In the genomic region with DNA sequence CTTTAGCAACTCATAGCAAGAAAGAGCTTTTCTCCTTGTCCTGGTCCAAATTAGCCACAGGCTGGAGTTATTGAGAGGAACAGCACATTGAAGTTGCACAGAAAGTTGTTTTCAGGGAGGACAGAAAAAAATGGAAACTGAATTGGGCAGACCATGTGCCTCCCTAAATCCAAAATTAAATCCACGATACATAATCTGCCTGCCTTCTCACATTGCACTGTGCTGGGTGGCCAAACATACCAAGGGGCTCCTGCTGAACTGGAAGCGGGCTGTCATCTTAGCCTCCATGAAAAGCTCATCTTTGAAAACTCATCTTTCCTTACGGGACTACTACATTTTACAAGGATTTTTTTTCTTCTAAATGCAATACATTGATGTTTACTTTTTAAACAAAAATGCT, we compare ENCODE assay signal across 14 cellular contexts. TPM values are rescaled to one million over a fixed set of nuclear protein-coding genes. Genes with fewer than 3 reads are reported as not detected.
DNase-seq lines count a peak whose midpoint lies in the region; ATAC-seq and TF ChIP-seq lines count a peak whose summit lies in the region.
"Had no signal": no experiment of that assay in that cellular context is flagged by ENCODE, and none has a peak within 500 bp of the region (broad histone marks: within the 10 kb centered on the region; RNA-seq: fewer than 3 reads in every experiment).

No MANE protein-coding gene starts in this region.

- H3K27ac ChIP-seq in CD4-positive, alpha-beta memory T cell (ENCODE audit: low read depth, low read length) = peak overlapping the region; percentile 25
- H3K27ac ChIP-seq in HCT116 (ENCODE audit: low read depth, low read length) = no peak overlapping the region
- H3K27ac ChIP-seq: right atrium auricular region had no signal

- POLR2A ChIA-PET in CD4-positive, alpha-beta memory T cell (lab: Charles Lee; ENCODE audit: partially characterized antibody) = interaction anchor here (0.5 to 2.0 kb wide), 5 partner anchors 54 to 725 kb away, joined by 4 to 9 read pairs (median 4); a partner anchor contains a TSS
- POLR2A ChIA-PET in HCT116 (lab: Charles Lee) = no interaction called here
- POLR2A ChIA-PET in activated CD8-positive, alpha-beta T cell treated with anti-CD3 and anti-CD28 coated beads for 36 hours (lab: Charles Lee) = interaction anchor here (0.9 to 2.8 kb wide), 7 partner anchors 13 to 56 kb away, joined by 3 to 13 read pairs (median 7); no protein-coding TSS in a partner anchor
- POLR2A ChIA-PET in naive thymus-derived CD8-positive, alpha-beta T cell (lab: Charles Lee) = interaction anchor here (1.4 to 2.2 kb wide), 5 partner anchors 13 to 116 kb away, joined by 3 to 8 read pairs (median 5); a partner anchor contains a TSS

- no peaks in the 10 kb centered on the region for H4K20me1 ChIP-seq in HCT116 (ENCODE audit: insufficient read depth)

- RAD21 ChIA-PET in HCT116 (lab: Charles Lee; ENCODE audit: low non-redundant PET in 1 of 2, low total read pairs in 2 of 2, uncharacterized antibody in 2 of 2, unreplicated experiment in 2 of 2) = no interaction called here

- H3K4me1 Mint-ChIP-seq in CD4-positive, alpha-beta memory T cell = peaks cover 18 to 35% (median 26%) of the 10 kb centered on the region in 4 donors
- H3K4me1 Mint-ChIP-seq in activated CD8-positive, alpha-beta T cell treated with anti-CD3 and anti-CD28 coated beads for 36 hours (ENCODE audit: low read depth) = peaks cover 74% of the 10 kb centered on the region
- H3K4me1 Mint-ChIP-seq in naive thymus-derived CD8-positive, alpha-beta T cell = peaks cover 17 to 52% (median 43%) of the 10 kb centered on the region in 4 donors

- peak overlapping the region; percentile 76 for H2AFZ ChIP-seq in HCT116 (ENCODE audit: low read depth, low read length, poor library complexity, severe bottlenecking)

- H3K27me3 Mint-ChIP-seq in CD4-positive, alpha-beta memory T cell = no peaks in the 10 kb centered on the region
- no peaks in the 10 kb centered on the region for H3K27me3 Mint-ChIP-seq in activated CD8-positive, alpha-beta T cell treated with anti-CD3 and anti-CD28 coated beads for 36 hours
- peaks cover 0 to 1% (median 0%) of the 10 kb centered on the region in 5 donors for H3K27me3 Mint-ChIP-seq in naive thymus-derived CD8-positive, alpha-beta T cell
- H3K27me3 Mint-ChIP-seq: T-cell had no signal

- no peak for DNase-seq in CD4-positive, alpha-beta memory T cell
- DNase-seq in HCT116 (ENCODE audit: low read depth, low spot score) (no peak), NCI-H510A treated with DMSO at 0.1 percent for 48 hours (lab: John Stamatoyannopoulos, UW) (no peak), NCI-H187 (lab: John Stamatoyannopoulos, UW) (no peak), activated gamma-delta T cell treated with Interleukin-2 at 50 U/mL for 16 hours (no peak)
- no peak for DNase-seq in activated CD8-positive, alpha-beta T cell treated with anti-CD3 and anti-CD28 coated beads for 36 hours
- no peak for DNase-seq in naive thymus-derived CD8-positive, alpha-beta T cell
- DNase-seq: H9, heart left ventricle, left colon, NCI-H2227 treated with DMSO at 0.1 percent for 48 hours had no signal

- intact Hi-C loops in CD4-positive, alpha-beta memory T cell (cut with micrococcal nuclease) = no loop called here
- intact Hi-C loops in HCT116 (cut with micrococcal nuclease) = loop anchor here (2.0 kb wide), 1 partner anchor 20 kb away; no protein-coding TSS in a partner anchor
- intact Hi-C loops in activated CD8-positive, alpha-beta T cell treated with anti-CD3 and anti-CD28 coated beads for 36 hours (cut with micrococcal nuclease) = loop anchor here (2.0 kb wide), 1 partner anchor 22 kb away; no protein-coding TSS in a partner anchor

- no peak overlapping the region for H3K4me3 ChIP-seq in CD4-positive, alpha-beta memory T cell (ENCODE audit: low read length in 2 of 2)
- no peak overlapping the region for H3K4me3 ChIP-seq in HCT116 (replicated peaks in 1 of 2; ENCODE audit: low read depth in 1 of 2, low read length in 2 of 2)
- H3K4me3 ChIP-seq: right atrium auricular region had no signal

- no peaks in the 10 kb centered on the region for H3K9me3 Mint-ChIP-seq in CD4-positive, alpha-beta memory T cell
- no peaks in the 10 kb centered on the region for H3K9me3 Mint-ChIP-seq in activated CD8-positive, alpha-beta T cell treated with anti-CD3 and anti-CD28 coated beads for 36 hours
- no peaks in the 10 kb centered on the region for H3K9me3 Mint-ChIP-seq in naive thymus-derived CD8-positive, alpha-beta T cell
- H3K9me3 Mint-ChIP-seq: H9, T-cell had no signal

- no peak overlapping the region for H3K9ac ChIP-seq in HCT116 (ENCODE audit: low read length)

- no peaks in the 10 kb centered on the region for H3K9me3 ChIP-seq in CD4-positive, alpha-beta memory T cell (ENCODE audit: control insufficient read depth in 1 of 2, low read length in 2 of 2)
- no peaks in the 10 kb centered on the region for H3K9me3 ChIP-seq in HCT116 (ENCODE audit: control insufficient read depth in 1 of 2, insufficient read depth in 1 of 2, low read depth in 1 of 2, low read length in 2 of 2)
- H3K9me3 ChIP-seq: heart left ventricle, right atrium auricular region had no signal

- H3K4me1 ChIP-seq in CD4-positive, alpha-beta memory T cell (ENCODE audit: insufficient read depth, low read length) = peaks cover 31% of the 10 kb centered on the region
- peaks cover 5 to 28% of the 10 kb centered on the region in 2 experiments; a peak in 2 of 4 replicates for H3K4me1 ChIP-seq in HCT116 (ENCODE audit: control insufficient read depth in 1 of 2, insufficient read depth in 2 of 2, low read length in 2 of 2)

- peak overlapping the region; percentile 64 for H3K4me2 ChIP-seq in HCT116 (ENCODE audit: low read length)

- no TSS peak for BruUV-seq in HCT116 (replicated peaks; lab: Mats Ljungman, UMichigan)

- H3K36me3 ChIP-seq in CD4-positive, alpha-beta memory T cell (ENCODE audit: insufficient read depth, low read length) = no peaks in the 10 kb centered on the region
- H3K36me3 ChIP-seq in HCT116 (ENCODE audit: control insufficient read depth in 1 of 2, insufficient read depth in 2 of 2, low read length in 2 of 2) = no peaks in the 10 kb centered on the region
- H3K36me3 ChIP-seq: heart left ventricle, right atrium auricular region had no signal

- no peak for TF ChIP-seq CTCF in HCT116 (IDR thresholded peaks at IDR 0.05 in 2 of 3, conservative IDR thresholded peaks at IDR 0.05 in 1 of 3; ENCODE audit: borderline replicate concordance in 1 of 3, insufficient read depth in 1 of 3, low read depth in 2 of 3, low read length in 2 of 3)
- TF ChIP-seq CTCF in activated CD8-positive, alpha-beta T cell treated with anti-CD3 and anti-CD28 coated beads for 36 hours (IDR thresholded peaks at IDR 0.05) = no peak

- H3K27me3 ChIP-seq in CD4-positive, alpha-beta memory T cell (ENCODE audit: insufficient read depth, low read length) = no peaks in the 10 kb centered on the region
- H3K27me3 ChIP-seq in HCT116 (ENCODE audit: insufficient read depth, low read length) = no peaks in the 10 kb centered on the region
- H3K27me3 ChIP-seq: heart left ventricle, right atrium auricular region had no signal

- H3K36me3 Mint-ChIP-seq in CD4-positive, alpha-beta memory T cell = no peaks in the 10 kb centered on the region
- peaks cover 2% of the 10 kb centered on the region for H3K36me3 Mint-ChIP-seq in activated CD8-positive, alpha-beta T cell treated with anti-CD3 and anti-CD28 coated beads for 36 hours (ENCODE audit: low read depth)
- H3K36me3 Mint-ChIP-seq in naive thymus-derived CD8-positive, alpha-beta T cell = no peaks in the 10 kb centered on the region
- H3K36me3 Mint-ChIP-seq: T-cell had no signal

- H3K27ac Mint-ChIP-seq in CD4-positive, alpha-beta memory T cell = peak overlapping the region in 6 of 7 donors; percentile 62 to 90 (median 84)
- peak overlapping the region; percentile 97 for H3K27ac Mint-ChIP-seq in activated CD8-positive, alpha-beta T cell treated with anti-CD3 and anti-CD28 coated beads for 36 hours
- peak overlapping the region in 9 of 10 donors; percentile 40 to 97 (median 93) for H3K27ac Mint-ChIP-seq in naive thymus-derived CD8-positive, alpha-beta T cell

- H3K4me3 Mint-ChIP-seq in CD4-positive, alpha-beta memory T cell = peak overlapping the region in 3 of 8 donors; percentile 11 to 78 (median 76)
- H3K4me3 Mint-ChIP-seq in activated CD8-positive, alpha-beta T cell treated with anti-CD3 and anti-CD28 coated beads for 36 hours = no peak overlapping the region
- peak overlapping the region in 8 of 10 donors; percentile 10 to 81 (median 43) for H3K4me3 Mint-ChIP-seq in naive thymus-derived CD8-positive, alpha-beta T cell
- H3K4me3 Mint-ChIP-seq: H9 had no signal

- H3K79me2 ChIP-seq in HCT116 (ENCODE audit: insufficient read depth, low read length) = no peaks in the 10 kb centered on the region

- TF ChIP-seq POLR2A in HCT116 (IDR thresholded peaks at IDR 0.05; ENCODE audit: borderline replicate concordance, extremely low read depth, insufficient read depth, insufficient read length) = no peak

- H3K9me2 ChIP-seq in HCT116 (ENCODE audit: insufficient read depth) = no peaks in the 10 kb centered on the region; the same call in 1 of the 2 replicates

- CTCF ChIA-PET in CD4-positive, alpha-beta memory T cell (lab: Charles Lee; ENCODE audit: partially characterized antibody) = interaction anchor here (1.0 to 3.4 kb wide), 9 partner anchors 13 to 218 kb away, joined by 3 to 25 read pairs (median 6); no protein-coding TSS in a partner anchor
- CTCF ChIA-PET in HCT116 (lab: Charles Lee) = interaction anchor here (1.4 to 1.8 kb wide), 2 partner anchors 18 to 127 kb away, joined by 3 to 4 read pairs; no protein-coding TSS in a partner anchor
- CTCF ChIA-PET in activated CD8-positive, alpha-beta T cell treated with anti-CD3 and anti-CD28 coated beads for 36 hours (lab: Charles Lee) = interaction anchor here (1.2 to 3.8 kb wide), 15 partner anchors 12 to 224 kb away, joined by 3 to 31 read pairs (median 8); a partner anchor contains a TSS

- ATAC-seq in HCT116 = no peak
- ATAC-seq in activated CD8-positive, alpha-beta T cell treated with anti-CD3 and anti-CD28 coated beads for 36 hours = no peak
- ATAC-seq in naive thymus-derived CD8-positive, alpha-beta T cell = no peak
- ATAC-seq in HG03565 (IDR thresholded peaks at IDR 0.05; ENCODE audit: unreplicated experiment) = no peak

- TF ChIP-seq RAD21 in HCT116 (IDR thresholded peaks at IDR 0.05; ENCODE audit: low read depth) = no peak

TF ChIP-seq in HCT116, 20 proteins besides CTCF, POLR2A, EP300 and RAD21:
- TF ChIP-seq CBX3 (IDR thresholded peaks at IDR 0.05; ENCODE audit: low read depth) = no peak
- TF ChIP-seq CEBPB (IDR thresholded peaks at IDR 0.05; ENCODE audit: low read depth) = no peak

RNA-seq across cellular contexts. Expression of a gene that starts 59.9 kb away (rescaled TPM):
- total RNA-seq in CD4-positive, alpha-beta memory T cell = 100 to 1,000 TPM; 145 to 165 TPM
- polyA plus RNA-seq in CD4-positive, alpha-beta memory T cell = 100 to 1,000 TPM; 112 to 318 TPM
- total RNA-seq in HCT116 (2021; ENCODE audit: unreplicated experiment) = 4.4 TPM
- 1.5 and 1.7 TPM in 2 replicates for polyA plus RNA-seq in HCT116 (2012)
- total RNA-seq in activated CD8-positive, alpha-beta T cell treated with anti-CD3 and anti-CD28 coated beads for 36 hours = 100 to 1,000 TPM; 399 to 402 TPM
- 100 to 1,000 TPM; 108 to 114 TPM for total RNA-seq in naive thymus-derived CD8-positive, alpha-beta T cell
- polyA plus RNA-seq in naive thymus-derived CD8-positive, alpha-beta T cell = 100 to 1,000 TPM in 1 of 3 donors, 10 to 100 TPM in 2; 61.5 to 139 (median 84.3) TPM

Comparison
In these comparisons a context has a peak if more than half of its experiments do, and no peak if none do; other contexts are left out.
1. RNA of a gene that starts 59.9 kb away (total RNA-seq): 399 to 402 TPM in activated CD8-positive, alpha-beta T cell treated with anti-CD3 and anti-CD28 coated beads for 36 hours, 145 to 165 TPM in CD4-positive, alpha-beta memory T cell and 108 to 114 TPM in naive thymus-derived CD8-positive, alpha-beta T cell; 4.4 TPM in HCT116 (single experiment); every median in the first group is over 10 times any median in the second.
2. Peak in every context shown above with its lines, with median percentiles within 50 percentile points of each other: H3K27ac Mint-ChIP-seq.